In genomic region chr10:128574616-128575210, GRCh38 we compare ENCODE assay signal across 3 cellular contexts.
TF ChIP-seq lines count a peak whose summit lies in the region.

No MANE protein-coding gene starts in this region.

TF ChIP-seq in SK-N-SH, 30 proteins besides CTCF, POLR2A, EP300 and RAD21:
- TF ChIP-seq GATA2 (CRISPR knock-in tag; IDR thresholded peaks at IDR 0.05): peak; percentile 28; the same call in 1 of the 2 replicates
- no peak for TF ChIP-seq TEAD4 (IDR thresholded peaks at IDR 0.05; ENCODE audit: borderline replicate concordance, insufficient read depth)

TF ChIP-seq in SK-N-SH treated with all-trans-retinoic acid at 6 μM for 48 hours, 23 proteins besides CTCF, POLR2A, EP300 and RAD21:
- TF ChIP-seq PPARA (CRISPR knock-in tag; IDR thresholded peaks at IDR 0.05; ENCODE audit: borderline replicate concordance) (no peak), ZNF8 (CRISPR knock-in tag; IDR thresholded peaks at IDR 0.05) (no peak), ZFP3 (CRISPR knock-in tag; IDR thresholded peaks at IDR 0.05) (no peak), ESRRG (CRISPR knock-in tag; IDR thresholded peaks at IDR 0.05) (no peak), CSDC2 (CRISPR knock-in tag; IDR thresholded peaks at IDR 0.05) (no peak), ZNF70 (CRISPR knock-in tag; IDR thresholded peaks at IDR 0.05) (no peak), GLIS3 (CRISPR knock-in tag; IDR thresholded peaks at IDR 0.05) (no peak), POU6F1 (CRISPR knock-in tag; IDR thresholded peaks at IDR 0.05; ENCODE audit: borderline replicate concordance, low read depth) (no peak), RARB (CRISPR knock-in tag; IDR thresholded peaks at IDR 0.05) (no peak), ISL1 (CRISPR knock-in tag; IDR thresholded peaks at IDR 0.05) (no peak), ZFP30 (CRISPR knock-in tag; IDR thresholded peaks at IDR 0.05) (no peak), TCF4 (CRISPR knock-in tag; IDR thresholded peaks at IDR 0.05; ENCODE audit: borderline replicate concordance) (no peak)

TF ChIP-seq in K562, 482 proteins besides CTCF, POLR2A, EP300 and RAD21:
- TF ChIP-seq ZSCAN29 (IDR thresholded peaks at IDR 0.05) (no peak), C11orf30 (IDR thresholded peaks at IDR 0.05; ENCODE audit: low read depth) (0 out of 2 replicates have a peak, but pooled peaks have one; percentile 34), ZNF316 (IDR thresholded peaks at IDR 0.05) (0 out of 2 replicates have a peak, but pooled peaks have one; percentile 35)
